Comparison of ENCODE assay signal across 12 cellular contexts in the genomic region with DNA sequence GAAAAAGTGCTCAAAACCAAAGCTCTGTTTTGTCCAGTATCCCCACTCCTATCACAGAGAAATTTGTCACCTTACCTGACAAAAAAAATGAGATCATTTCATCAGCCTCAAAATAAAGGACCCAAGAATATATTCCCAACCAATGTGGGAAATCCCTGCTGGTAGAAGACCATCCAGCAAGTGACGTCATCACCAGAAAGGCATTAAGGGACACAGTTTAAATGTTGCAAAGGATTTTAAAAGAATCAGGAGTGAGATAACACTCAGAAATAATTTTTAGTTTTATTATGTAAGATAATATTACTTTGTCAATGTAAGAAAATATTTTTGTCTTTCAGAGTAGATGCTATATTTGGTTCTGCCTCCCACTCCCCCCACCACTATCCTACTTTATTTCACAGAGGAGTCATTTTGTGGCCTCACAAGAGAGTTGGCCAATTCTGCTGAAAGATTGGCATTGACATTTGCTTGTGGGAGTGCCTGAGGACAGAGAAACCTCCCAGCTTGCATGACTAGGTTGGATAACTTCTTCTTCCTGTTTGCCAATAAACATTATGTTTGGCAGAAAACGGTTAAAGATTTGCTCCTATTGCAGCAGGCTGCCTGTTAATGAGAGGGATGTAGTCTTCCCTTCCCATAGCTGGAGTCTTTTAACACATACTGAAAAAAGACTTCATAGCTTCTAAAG.
DNase-seq lines count a peak whose midpoint lies in the region; ATAC-seq and TF ChIP-seq lines count a peak whose summit lies in the region.
"Had no signal": no experiment of that assay in that cellular context is flagged by ENCODE, and none has a peak within 500 bp of the region (broad histone marks: within the 10 kb centered on the region; RNA-seq: fewer than 3 reads in every experiment).

No MANE protein-coding gene starts in this region.

- H2AK5ac ChIP-seq in mesendoderm (ENCODE audit: low read length): no peak overlapping the region

- no peaks in the 10 kb centered on the region for H3K79me1 ChIP-seq in mesendoderm (ENCODE audit: low read length)

- H2BK120ac ChIP-seq in mesendoderm (ENCODE audit: low read depth, low read length): no peak overlapping the region

- DNase-seq in AG09319 (ENCODE audit: extremely low read depth, low read depth) (peak; percentile 60), NCI-H226 (peak; percentile 52), cardiac fibroblast (ENCODE audit: low read depth in 2 of 2) (peak; percentile 51 to 70), mesendoderm (peak; percentile 27), DMS153 (lab: John Stamatoyannopoulos, UW) (no peak), ACHN (no peak)
- DNase-seq: activated CD8-positive, alpha-beta memory T cell treated with anti-CD3 and anti-CD28 coated beads, Interleukin-2, amount 10 ng/mL, durations not matched to agents 7 days and 5 days; upper lobe of right lung had no signal

- H3K18ac ChIP-seq in mesendoderm (ENCODE audit: low read length): no peak overlapping the region

- no peaks in the 10 kb centered on the region for H3K27me3 ChIP-seq in mesendoderm (ENCODE audit: insufficient read depth, low read length, poor library complexity)
- H3K27me3 ChIP-seq: ascending aorta; BLaER1 treated with 17β-estradiol and CSF1 and Interleukin-3, amounts not matched to agents 10 nM and 100 nM; upper lobe of right lung had no signal

- no peak overlapping the region for H3K4me2 ChIP-seq in mesendoderm (ENCODE audit: low read length)

- no peaks in the 10 kb centered on the region for H3K79me2 ChIP-seq in mesendoderm (ENCODE audit: control insufficient read depth, insufficient read depth, low read length)

- H3K4me1 ChIP-seq in mesendoderm (ENCODE audit: control insufficient read depth, low read depth, low read length): no peaks in the 10 kb centered on the region
- H3K4me1 ChIP-seq: ascending aorta had no signal

- no peak overlapping the region for H3K4me3 ChIP-seq in cardiac fibroblast (replicated peaks in 1 of 2; ENCODE audit: low read depth in 2 of 2, low read length in 2 of 2)
- H3K4me3 ChIP-seq in mesendoderm (ENCODE audit: low read length): no peak overlapping the region
- H3K4me3 ChIP-seq: ascending aorta; BLaER1 treated with 17β-estradiol and CSF1 and Interleukin-3, amounts not matched to agents 10 nM and 100 nM; upper lobe of right lung had no signal

- H3K56ac ChIP-seq in mesendoderm (ENCODE audit: low read length): no peak overlapping the region

- no peak overlapping the region for H4K8ac ChIP-seq in mesendoderm (ENCODE audit: low read depth, low read length)

- no peak overlapping the region for H3K4ac ChIP-seq in mesendoderm (ENCODE audit: low read depth, low read length)

- no peaks in the 10 kb centered on the region for H3K36me3 ChIP-seq in mesendoderm (ENCODE audit: control insufficient read depth, insufficient read depth, low read length)
- H3K36me3 ChIP-seq: ascending aorta; BLaER1 treated with 17β-estradiol and CSF1 and Interleukin-3, amounts not matched to agents 10 nM and 100 nM; upper lobe of right lung had no signal

- no peak overlapping the region for H3K23ac ChIP-seq in mesendoderm (ENCODE audit: low read length)

- no peak overlapping the region for H2BK5ac ChIP-seq in mesendoderm (ENCODE audit: low read length)

- no peak overlapping the region for H2BK15ac ChIP-seq in mesendoderm (replicated peaks; ENCODE audit: low read depth)

- TF ChIP-seq CTCF in AG09319 (IDR thresholded peaks at IDR 0.05; ENCODE audit: low read depth, low read length) (no peak), cardiac fibroblast (IDR thresholded peaks at IDR 0.05; ENCODE audit: low read depth, low read length) (no peak)

- no peak overlapping the region for H3K9ac ChIP-seq in mesendoderm (ENCODE audit: low read length)

- H4K5ac ChIP-seq in mesendoderm (ENCODE audit: low read length): no peak overlapping the region

- in situ Hi-C loops in ACHN (cut with HindIII; ENCODE audit: low pct_ligation_motif_present, low pct_unique_long_range_greater_than_20kb, low sequenced_read_pairs): no loop called here

- H3K27ac ChIP-seq in mesendoderm (ENCODE audit: low read depth, low read length): no peak overlapping the region
- H3K27ac ChIP-seq: ascending aorta, upper lobe of right lung had no signal

- no CpG with 5 or more reads among the region's 2 CpGs for WGBS in mesendoderm (ENCODE audit: extremely low coverage, insufficient coverage, low lambda C conversion rate)

- ATAC-seq in HG03565 (IDR thresholded peaks at IDR 0.05; ENCODE audit: unreplicated experiment): no peak
- ATAC-seq in HG02763 (IDR thresholded peaks at IDR 0.05; ENCODE audit: unreplicated experiment): no peak

Comparison
In these comparisons a context has a peak if more than half of its experiments do, and no peak if none do; other contexts are left out.
1. DNase-seq: peak in AG09319 (single experiment), NCI-H226 (single experiment), cardiac fibroblast (2 of 2) and mesendoderm (single experiment); none in DMS153 (single experiment) and ACHN (single experiment).